In the genomic region with DNA sequence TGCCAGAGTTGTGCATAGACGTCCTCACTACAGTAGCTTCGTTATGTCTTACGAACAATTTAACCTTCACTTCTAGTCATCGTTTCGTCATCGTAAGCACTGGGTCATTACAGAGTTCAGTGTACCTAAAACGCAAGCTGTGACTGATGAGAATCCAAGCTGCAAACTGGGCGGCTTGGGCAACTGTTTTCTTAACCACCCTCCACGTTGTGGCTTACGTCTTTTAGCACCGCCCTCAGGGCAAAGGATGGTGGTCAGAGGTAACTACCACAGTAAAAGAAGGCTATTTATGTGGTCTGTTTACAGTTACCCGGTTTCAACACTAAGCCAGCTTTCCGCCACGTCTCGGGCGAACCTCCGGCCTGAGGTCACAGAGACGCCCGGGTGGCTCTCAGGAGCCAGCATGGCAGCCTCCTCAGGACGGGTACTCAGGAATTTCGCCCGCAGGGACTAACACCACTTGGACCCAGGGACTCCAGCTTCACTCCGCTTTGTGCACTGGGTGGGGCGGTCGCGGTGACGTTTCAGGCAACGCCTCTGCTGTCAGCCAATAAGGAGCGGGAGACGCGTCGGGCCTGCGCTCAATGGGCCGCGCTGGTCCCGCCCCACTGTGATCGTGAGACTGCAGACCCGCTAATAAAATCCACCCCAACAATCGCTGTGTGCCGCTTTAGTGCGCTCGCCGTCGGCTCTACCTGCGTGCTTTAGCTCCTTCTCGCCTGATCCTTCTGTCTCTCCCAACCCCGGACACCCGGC, we compare ENCODE assay signal across 8 cellular contexts. TPM values are rescaled to one million over a fixed set of nuclear protein-coding genes. Genes with fewer than 3 reads are reported as not detected.
A peak's percentile ranks its signal among the peaks of the same experiment; 100 is the strongest.
DNase-seq lines count a peak whose midpoint lies in the region; ATAC-seq and TF ChIP-seq lines count a peak whose summit lies in the region.

A gene (plus strand): TSS at position 665 of the 756 bp plus-strand sequence. CDS start 148 bp downstream, outside the sequence.

- no peaks in the 10 kb centered on the region for H3K36me3 Mint-ChIP-seq in naive B cell
- H3K36me3 Mint-ChIP-seq in stimulated activated memory B cell treated with anti-CD40 and anti-IgM and Interleukin-4, amounts not matched to agents 10 μg/mL and 1 μg/mL and 100 μg/mL, for 72 hours = no peaks in the 10 kb centered on the region

- DNase-seq in DND-41 (peak; percentile 93), Karpas-422 (peak; percentile 97), RKO (ENCODE audit: low spot score) (peak; percentile 97), fibroblast of gingiva (ENCODE audit: low read depth) (peak; percentile 98), naive B cell (peak; percentile 93)
- DNase-seq in activated T-helper 1 cell treated with anti-CD3 and anti-CD28 coated beads, Interleukin-2, amount 50 U/mL, for 16 hours (ENCODE audit: low read depth in 1 of 2, low spot score in 1 of 2) = peak; percentile 82 to 86

- peaks cover 11 to 13% (median 12%) of the 10 kb centered on the region in 3 donors for H3K27me3 Mint-ChIP-seq in naive B cell
- H3K27me3 Mint-ChIP-seq in stimulated activated memory B cell treated with anti-CD40 and anti-IgM and Interleukin-4, amounts not matched to agents 10 μg/mL and 1 μg/mL and 100 μg/mL, for 72 hours = no peaks in the 10 kb centered on the region

- no peaks in the 10 kb centered on the region for H3K9me3 Mint-ChIP-seq in naive B cell
- H3K9me3 Mint-ChIP-seq in stimulated activated memory B cell treated with anti-CD40 and anti-IgM and Interleukin-4, amounts not matched to agents 10 μg/mL and 1 μg/mL and 100 μg/mL, for 72 hours = no peaks in the 10 kb centered on the region

- H3K4me2 ChIP-seq in DND-41 (ENCODE audit: insufficient read depth, low read length) = peak within 1 kb of the TSS; percentile 95
- H3K4me2 ChIP-seq in Karpas-422 (ENCODE audit: low read depth, low read length, poor library complexity, severe bottlenecking) = peak within 1 kb of the TSS; percentile 99

- H2AFZ ChIP-seq in DND-41 (ENCODE audit: low read depth, low read length) (peak within 1 kb of the TSS; percentile 95), Karpas-422 (ENCODE audit: low read length) (peak within 1 kb of the TSS; percentile 98)

- peaks cover 4 to 30% (median 16%) of the 10 kb centered on the region in 3 donors for H3K4me1 Mint-ChIP-seq in naive B cell
- peaks cover 15% of the 10 kb centered on the region for H3K4me1 Mint-ChIP-seq in stimulated activated memory B cell treated with anti-CD40 and anti-IgM and Interleukin-4, amounts not matched to agents 10 μg/mL and 1 μg/mL and 100 μg/mL, for 72 hours

- no peak for TF ChIP-seq CTCF in DND-41 (IDR thresholded peaks at IDR 0.05; ENCODE audit: borderline replicate concordance, extremely low read depth, low read length, poor library complexity, severe bottlenecking)

- peak; percentile 98 for ATAC-seq in DND-41 (ENCODE audit: insufficient read depth, low read depth)
- ATAC-seq in GM21825 (IDR thresholded peaks at IDR 0.05; ENCODE audit: unreplicated experiment) = peak; percentile 97
- ATAC-seq in naive B cell (ENCODE audit: low read depth in 2 of 2) = peak; percentile 93
- ATAC-seq in stimulated activated memory B cell treated with anti-CD40 and anti-IgM and Interleukin-4, amounts not matched to agents 10 μg/mL and 1 μg/mL and 100 μg/mL, for 72 hours = peak; percentile 99

- no peaks in the 10 kb centered on the region for H4K20me1 ChIP-seq in DND-41 (ENCODE audit: insufficient read depth, low read length)
- no peaks in the 10 kb centered on the region for H4K20me1 ChIP-seq in Karpas-422 (ENCODE audit: insufficient read depth, low read depth, low read length)

- H3K27me3 ChIP-seq in DND-41 (ENCODE audit: insufficient read depth, low read length, poor library complexity) = no peaks in the 10 kb centered on the region
- H3K27me3 ChIP-seq in Karpas-422 (ENCODE audit: low read length) = no peaks in the 10 kb centered on the region

- H3K36me3 ChIP-seq in DND-41 (ENCODE audit: insufficient read depth, low read length) = no peaks in the 10 kb centered on the region
- H3K36me3 ChIP-seq in Karpas-422 (ENCODE audit: insufficient read depth, low read length) = 0 out of 2 replicates have a peak, but pooled peaks cover 1% of the 10 kb centered on the region

- H3K9me3 ChIP-seq in DND-41 (ENCODE audit: insufficient read depth, low read length, severe bottlenecking) (no peaks in the 10 kb centered on the region), Karpas-422 (ENCODE audit: low read length) (no peaks in the 10 kb centered on the region)

- peak within 1 kb of the TSS; percentile 92 to 99 (median 97) for H3K4me3 Mint-ChIP-seq in naive B cell
- H3K4me3 Mint-ChIP-seq in stimulated activated memory B cell treated with anti-CD40 and anti-IgM and Interleukin-4, amounts not matched to agents 10 μg/mL and 1 μg/mL and 100 μg/mL, for 72 hours = peak within 1 kb of the TSS; percentile 98

- H3K4me3 ChIP-seq in DND-41 (ENCODE audit: low read depth in 1 of 2, low read length in 2 of 2) (peak within 1 kb of the TSS; percentile 39 to 76), Karpas-422 (ENCODE audit: low read length) (peak within 1 kb of the TSS; percentile 99)

- H3K27ac ChIP-seq in DND-41 (ENCODE audit: low read length) = peak within 1 kb of the TSS; percentile 75
- H3K27ac ChIP-seq in Karpas-422 (ENCODE audit: low read length) = peak within 1 kb of the TSS; percentile 73

- H3K9ac ChIP-seq in DND-41 (ENCODE audit: low read depth, low read length) (peak within 1 kb of the TSS; percentile 70), Karpas-422 (ENCODE audit: low read length) (peak within 1 kb of the TSS; percentile 98)

- no peaks in the 10 kb centered on the region for H3K79me2 ChIP-seq in DND-41 (ENCODE audit: insufficient read depth, low read length)
- peaks cover 34% of the 10 kb centered on the region for H3K79me2 ChIP-seq in Karpas-422 (ENCODE audit: low read length)

- H3K9me2 ChIP-seq in Karpas-422 (replicated peaks; ENCODE audit: insufficient read depth, low read length) = no peaks in the 10 kb centered on the region

- peak within 1 kb of the TSS; percentile 91 to 98 (median 97) for H3K27ac Mint-ChIP-seq in naive B cell
- H3K27ac Mint-ChIP-seq in stimulated activated memory B cell treated with anti-CD40 and anti-IgM and Interleukin-4, amounts not matched to agents 10 μg/mL and 1 μg/mL and 100 μg/mL, for 72 hours = peak within 1 kb of the TSS; percentile 97

- peaks cover 26% of the 10 kb centered on the region for H3K4me1 ChIP-seq in DND-41 (ENCODE audit: insufficient read depth, low read length)
- H3K4me1 ChIP-seq in Karpas-422 (ENCODE audit: low read length) = peaks cover 32% of the 10 kb centered on the region

RNA-seq across cellular contexts. Expression of the gene that starts here (rescaled TPM):
- 23.0 and 63.3 TPM in 2 replicates for total RNA-seq in Karpas-422 (2014; rRNA removed; shearing (Covaris generic); ENCODE audit: low replicate concordance)
- 1 to 10 TPM in 4 of 6 donors, under 1 TPM in 1, not detected in 1; 0.74 to 2.2 (median 1.7) TPM for polyA plus RNA-seq in naive B cell (ENCODE audit: low read depth in 6 of 6)

Comparison
In these comparisons a context has a peak if more than half of its experiments do, and no peak if none do; other contexts are left out.
1. Peak in every context shown above with its lines: DNase-seq, ATAC-seq, H3K4me3 ChIP-seq and H3K27ac ChIP-seq.